Comparison of ENCODE assay signal across 17 cellular contexts in the genomic region with DNA sequence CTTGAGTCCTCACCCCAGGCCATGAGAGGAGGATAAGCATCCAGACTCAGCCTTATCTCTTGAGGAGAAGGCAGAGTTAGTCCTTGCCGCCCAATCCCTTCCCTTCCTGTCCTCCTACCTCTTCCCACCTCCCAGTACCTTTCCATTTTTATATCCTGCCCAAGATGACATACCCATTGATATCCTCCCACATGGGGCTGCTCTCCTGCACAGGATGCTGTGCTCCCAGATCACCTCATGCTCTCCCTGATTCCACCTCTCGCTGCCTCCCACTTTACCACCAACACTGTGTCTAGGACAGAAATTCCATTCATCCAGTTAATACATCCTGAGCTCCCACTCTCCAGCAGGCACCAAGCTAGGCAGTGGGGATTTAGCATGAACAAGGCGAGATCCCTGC.
"Had no signal": no experiment of that assay in that cellular context is flagged by ENCODE, and none has a peak within 500 bp of the region (broad histone marks: within the 10 kb centered on the region; RNA-seq: fewer than 3 reads in every experiment).

No MANE protein-coding gene starts in this region.

- H3K4me2 ChIP-seq: hepatocyte had no signal

- H2AFZ ChIP-seq: hepatocyte had no signal

- H3K4me1 ChIP-seq: stomach had no signal

- H3K9me3 Mint-ChIP-seq: activated naive CD8-positive, alpha-beta T cell treated with anti-CD3 and anti-CD28 coated beads for 36 hours; activated T-helper 1 cell treated with anti-CD3 and anti-CD28 coated beads, Interleukin-12 subunit alpha, Interleukin-12 subunit beta, Interleukin-2, Interleukin-4 antibody, amounts not matched to agents 30 ng/mL and 10 ng/mL and 1 ng/mL, durations not matched to agents 14 hours and 24 hours and 36 hours had no signal

- H3K4me3 ChIP-seq: hepatocyte, stomach, thoracic aorta had no signal

- H3K79me2 ChIP-seq: hepatocyte had no signal

- H3K4me1 Mint-ChIP-seq: activated naive CD8-positive, alpha-beta T cell treated with anti-CD3 and anti-CD28 coated beads for 36 hours; naive thymus-derived CD4-positive, alpha-beta T cell had no signal

- H3K4me3 Mint-ChIP-seq: activated naive CD8-positive, alpha-beta T cell treated with anti-CD3 and anti-CD28 coated beads for 36 hours; activated T-helper 1 cell treated with anti-CD3 and anti-CD28 coated beads, Interleukin-12 subunit alpha, Interleukin-12 subunit beta, Interleukin-2, Interleukin-4 antibody, amounts not matched to agents 30 ng/mL and 10 ng/mL and 1 ng/mL, durations not matched to agents 14 hours and 24 hours and 36 hours; endodermal cell; naive thymus-derived CD4-positive, alpha-beta T cell had no signal

- H3K27me3 ChIP-seq: brain microvascular endothelial cell, hepatocyte, neutrophil, stomach had no signal

- H3K36me3 Mint-ChIP-seq: activated naive CD8-positive, alpha-beta T cell treated with anti-CD3 and anti-CD28 coated beads for 36 hours had no signal

- DNase-seq: activated CD4-positive, alpha-beta T cell treated with anti-CD3 and anti-CD28 coated beads, Interleukin-2, amount 50 U/mL, for 1 hour; activated CD8-positive, alpha-beta memory T cell treated with anti-CD3 and anti-CD28 coated beads for 24 hours; activated naive CD8-positive, alpha-beta T cell treated with anti-CD3 and anti-CD28 coated beads for 36 hours; brain microvascular endothelial cell; cerebellar nuclear complex; endodermal cell; islet precursor cell; naive thymus-derived CD4-positive, alpha-beta T cell; posterior cingulate gyrus; stimulated activated CD4-positive, alpha-beta T cell treated with anti-CD3 and anti-CD28 coated beads, Interleukin-1b, Interleukin-23, amount 100 ng/mL, for 48 hours; stomach had no signal

- H3K27ac ChIP-seq: brain microvascular endothelial cell, hepatocyte, neutrophil, thoracic aorta had no signal

- H3K27ac Mint-ChIP-seq: activated naive CD8-positive, alpha-beta T cell treated with anti-CD3 and anti-CD28 coated beads for 36 hours; activated T-helper 1 cell treated with anti-CD3 and anti-CD28 coated beads, Interleukin-12 subunit alpha, Interleukin-12 subunit beta, Interleukin-2, Interleukin-4 antibody, amounts not matched to agents 30 ng/mL and 10 ng/mL and 1 ng/mL, durations not matched to agents 14 hours and 24 hours and 36 hours; endodermal cell; naive thymus-derived CD4-positive, alpha-beta T cell had no signal

- ATAC-seq: activated CD4-positive, CD25-positive, alpha-beta regulatory T cell treated with anti-CD3 and anti-CD28 coated beads, Interleukin-2, amount 50 U/mL, for 24 hours; left lobe of liver; naive thymus-derived CD4-positive, alpha-beta T cell had no signal

- H3K9me3 ChIP-seq: neutrophil, stomach, thoracic aorta had no signal

- H3K36me3 ChIP-seq: brain microvascular endothelial cell, neutrophil, stomach, thoracic aorta had no signal
